In the genomic region with DNA sequence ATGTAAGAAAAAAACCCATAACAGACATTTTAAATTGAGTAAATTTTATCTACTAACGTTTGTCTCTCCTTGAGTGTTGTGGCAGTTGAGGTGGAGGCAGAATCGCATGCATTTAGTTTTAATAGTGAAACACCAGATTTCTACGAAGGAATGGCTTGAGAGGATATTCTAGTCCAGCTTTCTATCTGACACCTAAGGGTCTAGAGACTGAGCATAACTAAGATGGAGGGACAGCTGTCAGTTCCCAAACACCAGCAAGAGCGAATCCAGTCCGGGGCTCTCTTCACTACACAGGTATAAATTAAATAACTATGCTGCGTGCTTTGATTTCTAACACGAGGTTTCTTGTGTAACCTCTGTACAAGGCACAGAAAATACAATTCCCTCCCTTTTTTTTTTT, we compare ENCODE assay signal across 9 cellular contexts. TPM values are rescaled to one million over a fixed set of nuclear protein-coding genes. Genes with fewer than 3 reads are reported as not detected.
DNase-seq lines count a peak whose midpoint lies in the region; ATAC-seq and TF ChIP-seq lines count a peak whose summit lies in the region.
"Had no signal": no experiment of that assay in that cellular context is flagged by ENCODE, and none has a peak within 500 bp of the region (broad histone marks: within the 10 kb centered on the region; RNA-seq: fewer than 3 reads in every experiment).

No MANE protein-coding gene starts in this region.

- DNase-seq in MCF 10A (ENCODE audit: unreplicated experiment) (no peak), breast epithelium (ENCODE audit: low spot score in 2 of 2) (no peak), activated B cell treated with CpG ODN at 0.5 μM for 24 hours (no peak), thoracic aorta (ENCODE audit: low spot score) (no peak), NCI-H510A treated with DMSO at 0.1 percent for 48 hours (lab: John Stamatoyannopoulos, UW) (no peak), NCI-H2171 treated with DMSO at 0.1 percent for 48 hours (lab: John Stamatoyannopoulos, UW) (no peak)
- DNase-seq: GOT3 had no signal

- POLR2A ChIA-PET in MCF 10A (lab: Yijun Ruan, JAX) (interaction anchor here (0.7 to 3.1 kb wide), 3 partner anchors 9 to 761 kb away, joined by 4 to 47 read pairs (median 4); a partner anchor contains a TSS), activated B cell treated with CpG ODN at 0.5 μM for 24 hours (lab: Charles Lee) (interaction anchor here (0.7 to 3.2 kb wide), 2 partner anchors 62 to 410 kb away, joined by 3 to 31 read pairs; a partner anchor contains a TSS)

- H3K4me1 ChIP-seq in breast epithelium (peaks cover 0 to 15% of the 10 kb centered on the region in 2 donors), iPS-20b (ENCODE audit: insufficient read depth, low read length) (peaks cover 17% of the 10 kb centered on the region; the same call in 1 of the 2 replicates), thoracic aorta (ENCODE audit: control insufficient read depth in 1 of 2, low read depth in 2 of 2) (peaks cover 21 to 49% of the 10 kb centered on the region in 2 donors)

- peak overlapping the region; percentile 99; the same call in 1 of the 2 replicates for H3K9ac ChIP-seq in iPS-20b (ENCODE audit: low read depth, low read length)

- H3K36me3 Mint-ChIP-seq in MCF 10A (ENCODE audit: insufficient read depth, unreplicated experiment) (peaks cover 4% of the 10 kb centered on the region), activated B cell treated with CpG ODN at 0.5 μM for 24 hours (ENCODE audit: low read depth) (peaks cover 21% of the 10 kb centered on the region)

- no TSS peak for BruUV-seq in MCF 10A (replicated peaks; lab: Mats Ljungman, UMichigan)

- H3K36me3 ChIP-seq in breast epithelium, result no peaks in the 10 kb centered on the region
- no peaks in the 10 kb centered on the region for H3K36me3 ChIP-seq in iPS-20b (ENCODE audit: insufficient read depth, low read depth, low read length)
- no peaks in the 10 kb centered on the region for H3K36me3 ChIP-seq in thoracic aorta

- H3K27me3 ChIP-seq in breast epithelium (no peaks in the 10 kb centered on the region), iPS-20b (ENCODE audit: insufficient read depth, low read length) (no peaks in the 10 kb centered on the region), thoracic aorta (replicated peaks; ENCODE audit: insufficient read depth) (no peaks in the 10 kb centered on the region)

- peak overlapping the region; percentile 99 for H3K27ac Mint-ChIP-seq in MCF 10A (ENCODE audit: low read depth, unreplicated experiment)
- H3K27ac Mint-ChIP-seq in activated B cell treated with CpG ODN at 0.5 μM for 24 hours, result no peak overlapping the region

- H3K9me3 Mint-ChIP-seq in MCF 10A (ENCODE audit: unreplicated experiment) (no peaks in the 10 kb centered on the region), activated B cell treated with CpG ODN at 0.5 μM for 24 hours (no peaks in the 10 kb centered on the region)

- no peak for TF ChIP-seq POLR2A in breast epithelium (IDR thresholded peaks at IDR 0.05)

- H3K27ac ChIP-seq in breast epithelium (no peak overlapping the region), iPS-20b (ENCODE audit: low read length) (no peak overlapping the region), thoracic aorta (no peak overlapping the region)

- peak overlapping the region; percentile 83 for H3K4me3 Mint-ChIP-seq in MCF 10A (ENCODE audit: unreplicated experiment)
- H3K4me3 Mint-ChIP-seq in activated B cell treated with CpG ODN at 0.5 μM for 24 hours, result peak overlapping the region; percentile 100

- intact Hi-C loops in MCF 10A (cut with micrococcal nuclease), result no loop called here
- intact Hi-C loops in breast epithelium (cut with DNase I; ENCODE audit: low total_unique reads), result no loop called here
- intact Hi-C loops in activated B cell treated with CpG ODN at 0.5 μM for 24 hours (cut with micrococcal nuclease), result loop anchor here (10.0 kb wide), 4 partner anchors 470 to 1160 kb away; a partner anchor contains a TSS

- no peaks in the 10 kb centered on the region for H3K9me3 ChIP-seq in breast epithelium
- no peaks in the 10 kb centered on the region for H3K9me3 ChIP-seq in iPS-20b (ENCODE audit: insufficient read depth, low read depth, low read length)
- H3K9me3 ChIP-seq in thoracic aorta, result no peaks in the 10 kb centered on the region

- ATAC-seq in activated B cell treated with CpG ODN at 0.5 μM for 24 hours (ENCODE audit: low read depth), result no peak
- no peak for ATAC-seq in thoracic aorta (ENCODE audit: insufficient number of reproducible peaks, low FRiP score, low read depth)
- ATAC-seq in GM19023 (IDR thresholded peaks at IDR 0.05; ENCODE audit: unreplicated experiment), result no peak

- TF ChIP-seq CTCF in MCF 10A (IDR thresholded peaks at IDR 0.05; ENCODE audit: unreplicated experiment) (no peak), breast epithelium (IDR thresholded peaks at IDR 0.05) (no peak), activated B cell treated with CpG ODN at 0.5 μM for 24 hours (IDR thresholded peaks at IDR 0.05) (no peak), thoracic aorta (IDR thresholded peaks at IDR 0.05) (no peak)

- CTCF ChIA-PET in MCF 10A (lab: Yijun Ruan, JAX), result interaction anchor here (1.4 kb wide), 1 partner anchor 29 kb away, joined by 4 read pairs; no protein-coding TSS in a partner anchor
- CTCF ChIA-PET in activated B cell treated with CpG ODN at 0.5 μM for 24 hours (lab: Charles Lee), result no interaction called here

- no peaks in the 10 kb centered on the region for H3K27me3 Mint-ChIP-seq in MCF 10A (ENCODE audit: insufficient read depth, unreplicated experiment)
- no peaks in the 10 kb centered on the region for H3K27me3 Mint-ChIP-seq in activated B cell treated with CpG ODN at 0.5 μM for 24 hours

- H3K4me1 Mint-ChIP-seq in MCF 10A (ENCODE audit: insufficient read depth, unreplicated experiment) (peaks cover 36% of the 10 kb centered on the region), activated B cell treated with CpG ODN at 0.5 μM for 24 hours (peaks cover 59% of the 10 kb centered on the region)

- H3K4me3 ChIP-seq in breast epithelium, result peak overlapping the region in 1 of 3 donors; percentile 87
- H3K4me3 ChIP-seq in iPS-20b (ENCODE audit: low read length), result peak overlapping the region; percentile 92
- H3K4me3 ChIP-seq in thoracic aorta, result peak overlapping the region; percentile 97

RNA-seq across cellular contexts. Expression of a gene that starts 1.4 kb away (rescaled TPM):
- total RNA-seq in MCF 10A (2022) (35.6 and 38.7 TPM in 2 replicates), breast epithelium (10 to 100 TPM; 25.0 to 33.2 (median 30.2) TPM), activated B cell treated with CpG ODN at 0.5 μM for 24 hours (31.3 and 36.3 TPM in 2 replicates), thoracic aorta (10 to 100 TPM; 16.1 to 28.7 TPM)

RNA-seq across cellular contexts. Expression of a gene that starts 1.9 kb away (rescaled TPM):
- total RNA-seq in MCF 10A (2022) (18.0 and 19.0 TPM in 2 replicates), breast epithelium (10 to 100 TPM; 21.8 to 25.9 (median 24.4) TPM), activated B cell treated with CpG ODN at 0.5 μM for 24 hours (18.0 and 21.6 TPM in 2 replicates), thoracic aorta (10 to 100 TPM; 13.1 to 51.4 TPM)
